In the genomic region with DNA sequence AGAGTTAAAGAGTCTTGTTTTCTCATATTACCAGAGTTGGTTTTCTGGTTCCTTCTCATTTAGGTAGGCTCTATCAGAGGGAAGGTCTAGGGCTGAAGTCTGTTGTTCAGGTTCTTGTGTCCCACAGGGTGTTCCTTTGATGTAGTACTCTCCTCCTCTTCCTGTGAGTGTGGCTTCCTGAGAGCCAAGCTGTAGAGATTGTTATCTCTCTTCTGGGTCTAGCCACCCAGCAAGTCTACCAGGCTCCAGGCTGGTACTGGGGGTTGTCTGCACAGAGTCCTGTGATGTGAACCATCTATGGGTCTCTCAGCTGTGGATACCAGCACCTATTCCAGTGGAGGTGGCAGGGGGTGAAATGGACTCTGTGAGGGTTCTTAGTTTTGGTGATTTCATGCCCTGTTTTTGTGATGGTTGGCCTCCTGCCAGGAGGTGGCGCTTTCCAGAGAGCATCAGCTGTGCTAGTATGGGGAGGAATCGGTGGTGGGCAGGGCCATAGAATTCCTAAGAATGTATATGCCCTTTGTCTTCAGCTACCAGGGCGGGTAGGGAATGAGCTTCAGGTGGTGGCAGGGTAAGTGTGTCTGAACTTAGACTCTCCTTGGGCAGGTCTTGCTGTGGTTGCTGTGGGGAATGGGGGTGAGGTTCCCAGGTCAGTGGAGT, we compare ENCODE assay signal across 7 cellular contexts.
DNase-seq lines count a peak whose midpoint lies in the region; ATAC-seq and TF ChIP-seq lines count a peak whose summit lies in the region.
"Not testable (repeated sequence)": the region's sequence is repeated elsewhere in the genome, so short reads cannot be mapped to it uniquely, and the experiment has no call there.

No MANE protein-coding gene starts in this region.

- TF ChIP-seq CTCF in GM06990 (IDR thresholded peaks at IDR 0.05; ENCODE audit: insufficient read depth, low read length, poor library complexity, severe bottlenecking) = peak; percentile 43
- TF ChIP-seq CTCF in neural progenitor cell (IDR thresholded peaks at IDR 0.05) = peak; percentile 20

- POLR2A ChIA-PET in activated CD4-positive, alpha-beta memory T cell treated with anti-CD3 and anti-CD28 coated beads for 36 hours (lab: Charles Lee) = not testable (repeated sequence)

- not testable (repeated sequence) for H3K9me2 ChIP-seq in Karpas-422 (replicated peaks; ENCODE audit: insufficient read depth, low read length)

- not testable (repeated sequence) for H3K79me2 ChIP-seq in Karpas-422 (ENCODE audit: low read length); neural progenitor cell (ENCODE audit: low read depth)

- ATAC-seq in activated T-helper 17 cell treated with anti-CD3 and anti-CD28 coated beads, Interleukin-2, amount 50 U/mL, for 72 hours (replicated peaks) = peak; percentile 18
- peak; percentile 94 for ATAC-seq in central memory CD8-positive, alpha-beta T cell (replicated peaks; ENCODE audit: extremely low read depth, poor library complexity, severe bottlenecking)

- peak overlapping the region; percentile 47 for H3K27ac Mint-ChIP-seq in T-helper 2 cell treated with Interferon-gamma antibody and Interleukin-4, amounts not matched to agents 5 μg/mL and 100 μg/mL, for 36 hours
- H3K27ac Mint-ChIP-seq in activated CD4-positive, alpha-beta memory T cell treated with anti-CD3 and anti-CD28 coated beads for 36 hours = peak overlapping the region; percentile 77
- peak overlapping the region; percentile 84 for H3K27ac Mint-ChIP-seq in activated T-helper 17 cell treated with anti-CD3 and anti-CD28 coated beads, Interleukin-2, amount 50 U/mL, for 72 hours
- H3K27ac Mint-ChIP-seq in central memory CD8-positive, alpha-beta T cell (ENCODE audit: low read depth) = peak overlapping the region; percentile 91
- not testable (repeated sequence) for H3K27ac Mint-ChIP-seq in neural progenitor cell

- DNase-seq in GM06990 (ENCODE audit: extremely low read depth, insufficient read length); neural progenitor cell (ENCODE audit: low spot score): not testable (repeated sequence)
- peak; percentile 54 for DNase-seq in Karpas-422
- peak; percentile 8 for DNase-seq in T-helper 2 cell treated with Interferon-gamma antibody and Interleukin-4, amounts not matched to agents 5 μg/mL and 100 μg/mL, for 36 hours (ENCODE audit: low spot score)
- peak; percentile 33 for DNase-seq in activated CD4-positive, alpha-beta memory T cell treated with anti-CD3 and anti-CD28 coated beads for 36 hours
- peak; percentile 15 to 48 for DNase-seq in central memory CD8-positive, alpha-beta T cell (ENCODE audit: low spot score in 2 of 2)

- H3K4me3 ChIP-seq in GM06990 (replicated peaks; ENCODE audit: low read depth, low read length); Karpas-422 (ENCODE audit: low read length); neural progenitor cell: not testable (repeated sequence)

- H3K4me2 ChIP-seq in Karpas-422 (ENCODE audit: low read depth, low read length, poor library complexity, severe bottlenecking); neural progenitor cell: not testable (repeated sequence)

- not testable (repeated sequence) for H4K20me1 ChIP-seq in Karpas-422 (ENCODE audit: insufficient read depth, low read depth, low read length); neural progenitor cell (ENCODE audit: low read depth)

- H3K36me3 ChIP-seq in GM06990 (ENCODE audit: control insufficient read depth, insufficient read depth, low read length); Karpas-422 (ENCODE audit: insufficient read depth, low read length); neural progenitor cell: not testable (repeated sequence)

- H3K27me3 ChIP-seq in GM06990 (replicated peaks; ENCODE audit: control insufficient read depth, insufficient read depth, low read length); Karpas-422 (ENCODE audit: low read length); neural progenitor cell: not testable (repeated sequence)

- peaks cover 23% of the 10 kb centered on the region for H3K4me1 Mint-ChIP-seq in T-helper 2 cell treated with Interferon-gamma antibody and Interleukin-4, amounts not matched to agents 5 μg/mL and 100 μg/mL, for 36 hours (ENCODE audit: low read depth)
- H3K4me1 Mint-ChIP-seq in activated CD4-positive, alpha-beta memory T cell treated with anti-CD3 and anti-CD28 coated beads for 36 hours (ENCODE audit: low read depth) = peaks cover 38% of the 10 kb centered on the region
- peaks cover 27% of the 10 kb centered on the region for H3K4me1 Mint-ChIP-seq in activated T-helper 17 cell treated with anti-CD3 and anti-CD28 coated beads, Interleukin-2, amount 50 U/mL, for 72 hours
- H3K4me1 Mint-ChIP-seq in central memory CD8-positive, alpha-beta T cell = peaks cover 34% of the 10 kb centered on the region
- H3K4me1 Mint-ChIP-seq in neural progenitor cell = not testable (repeated sequence)

- intact Hi-C loops in activated CD4-positive, alpha-beta memory T cell treated with anti-CD3 and anti-CD28 coated beads for 36 hours (cut with micrococcal nuclease) = not testable (repeated sequence)

- H3K9me3 Mint-ChIP-seq in T-helper 2 cell treated with Interferon-gamma antibody and Interleukin-4, amounts not matched to agents 5 μg/mL and 100 μg/mL, for 36 hours = peaks cover 27% of the 10 kb centered on the region
- H3K9me3 Mint-ChIP-seq in activated CD4-positive, alpha-beta memory T cell treated with anti-CD3 and anti-CD28 coated beads for 36 hours; central memory CD8-positive, alpha-beta T cell: not testable (repeated sequence)
- peaks cover 11% of the 10 kb centered on the region for H3K9me3 Mint-ChIP-seq in activated T-helper 17 cell treated with anti-CD3 and anti-CD28 coated beads, Interleukin-2, amount 50 U/mL, for 72 hours
- peaks cover 13% of the 10 kb centered on the region for H3K9me3 Mint-ChIP-seq in neural progenitor cell

- H3K9ac ChIP-seq in Karpas-422 (ENCODE audit: low read length); neural progenitor cell: not testable (repeated sequence)

- H3K4me3 Mint-ChIP-seq in T-helper 2 cell treated with Interferon-gamma antibody and Interleukin-4, amounts not matched to agents 5 μg/mL and 100 μg/mL, for 36 hours = peak overlapping the region; percentile 49
- H3K4me3 Mint-ChIP-seq in activated CD4-positive, alpha-beta memory T cell treated with anti-CD3 and anti-CD28 coated beads for 36 hours; neural progenitor cell: not testable (repeated sequence)
- H3K4me3 Mint-ChIP-seq in activated T-helper 17 cell treated with anti-CD3 and anti-CD28 coated beads, Interleukin-2, amount 50 U/mL, for 72 hours = peak overlapping the region; percentile 62
- peak overlapping the region; percentile 62 for H3K4me3 Mint-ChIP-seq in central memory CD8-positive, alpha-beta T cell

- CTCF ChIA-PET in activated CD4-positive, alpha-beta memory T cell treated with anti-CD3 and anti-CD28 coated beads for 36 hours (lab: Charles Lee) = interaction anchor here (1.2 to 2.0 kb wide), 2 partner anchors 13 to 30 kb away, joined by 4 to 6 read pairs; no protein-coding TSS in a partner anchor

- not testable (repeated sequence) for H3K9me3 ChIP-seq in Karpas-422 (ENCODE audit: low read length); neural progenitor cell (ENCODE audit: low read depth)

- not testable (repeated sequence) for H2AFZ ChIP-seq in Karpas-422 (ENCODE audit: low read length)
- peak overlapping the region; percentile 50 for H2AFZ ChIP-seq in neural progenitor cell (replicated peaks)

- H3K27me3 Mint-ChIP-seq in T-helper 2 cell treated with Interferon-gamma antibody and Interleukin-4, amounts not matched to agents 5 μg/mL and 100 μg/mL, for 36 hours (ENCODE audit: low read depth) = peaks cover 13% of the 10 kb centered on the region
- H3K27me3 Mint-ChIP-seq in activated CD4-positive, alpha-beta memory T cell treated with anti-CD3 and anti-CD28 coated beads for 36 hours; activated T-helper 17 cell treated with anti-CD3 and anti-CD28 coated beads, Interleukin-2, amount 50 U/mL, for 72 hours; central memory CD8-positive, alpha-beta T cell; neural progenitor cell (ENCODE audit: insufficient read depth, low read depth): not testable (repeated sequence)

- H3F3A ChIP-seq in neural progenitor cell (ENCODE audit: low read depth) = not testable (repeated sequence)

- peaks cover 17% of the 10 kb centered on the region for H3K36me3 Mint-ChIP-seq in T-helper 2 cell treated with Interferon-gamma antibody and Interleukin-4, amounts not matched to agents 5 μg/mL and 100 μg/mL, for 36 hours (ENCODE audit: low read depth)
- not testable (repeated sequence) for H3K36me3 Mint-ChIP-seq in activated CD4-positive, alpha-beta memory T cell treated with anti-CD3 and anti-CD28 coated beads for 36 hours; activated T-helper 17 cell treated with anti-CD3 and anti-CD28 coated beads, Interleukin-2, amount 50 U/mL, for 72 hours (ENCODE audit: low read depth); central memory CD8-positive, alpha-beta T cell (ENCODE audit: insufficient read depth); neural progenitor cell

- H3K4me1 ChIP-seq in Karpas-422 (ENCODE audit: low read length); neural progenitor cell: not testable (repeated sequence)

- not testable (repeated sequence) for H3K27ac ChIP-seq in Karpas-422 (ENCODE audit: low read length); neural progenitor cell
